18 cellular contexts compared by ENCODE assay signal in genomic region chr5:95110112-95110511, GRCh38.
DNase-seq lines count a peak whose midpoint lies in the region; ATAC-seq and TF ChIP-seq lines count a peak whose summit lies in the region.
"Had no signal": no experiment of that assay in that cellular context is flagged by ENCODE, and none has a peak within 500 bp of the region (broad histone marks: within the 10 kb centered on the region; RNA-seq: fewer than 3 reads in every experiment).

No MANE protein-coding gene starts in this region.

- peak; percentile 70 for ATAC-seq in HG03354 (IDR thresholded peaks at IDR 0.05; ENCODE audit: poor library complexity, severe bottlenecking, unreplicated experiment)
- ATAC-seq: Right ventricle myocardium inferior, T-cell had no signal

- intact Hi-C loops in posterior vena cava (cut with DNase I) (no loop called here), uterus (cut with DNase I; ENCODE audit: low total_unique reads) (no loop called here), left ventricle myocardium inferior (cut with micrococcal nuclease) (no loop called here)

- no peak for TF ChIP-seq CTCF in uterus (IDR thresholded peaks at IDR 0.05)
- TF ChIP-seq CTCF in left ventricle myocardium inferior (IDR thresholded peaks at IDR 0.05; ENCODE audit: borderline replicate concordance) = no peak

- H3K36me3 ChIP-seq in uterus (no peaks in the 10 kb centered on the region), left ventricle myocardium inferior (no peaks in the 10 kb centered on the region)

- no peak overlapping the region for H3K4me3 ChIP-seq in uterus
- no peak overlapping the region for H3K4me3 ChIP-seq in left ventricle myocardium inferior
- H3K4me3 ChIP-seq: SK-N-MC had no signal

- no peak overlapping the region for H3K27ac ChIP-seq in uterus
- no peak overlapping the region for H3K27ac ChIP-seq in left ventricle myocardium inferior (replicated peaks)
- H3K27ac ChIP-seq: 22Rv1, SK-N-MC had no signal

- no peaks in the 10 kb centered on the region for H3K4me1 ChIP-seq in uterus
- no peaks in the 10 kb centered on the region for H3K4me1 ChIP-seq in left ventricle myocardium inferior

- no peak for TF ChIP-seq POLR2A in uterus (IDR thresholded peaks at IDR 0.05)

- no peaks in the 10 kb centered on the region for H3K27me3 ChIP-seq in uterus
- no peaks in the 10 kb centered on the region for H3K27me3 ChIP-seq in left ventricle myocardium inferior (ENCODE audit: low read depth)

- H3K9me3 ChIP-seq in uterus = no peaks in the 10 kb centered on the region
- no peaks in the 10 kb centered on the region for H3K9me3 ChIP-seq in left ventricle myocardium inferior (replicated peaks)

- DNase-seq in DMS53 (lab: John Stamatoyannopoulos, UW) (peak; percentile 32), DMS53 treated with DMSO at 0.1 percent for 48 hours (lab: John Stamatoyannopoulos, UW; ENCODE audit: unreplicated experiment) (no peak), NOMO-1 (lab: John Stamatoyannopoulos, UW; ENCODE audit: unreplicated experiment in 2 of 2) (peak; percentile 29 to 33), posterior vena cava (ENCODE audit: low spot score) (no peak), uterus (no peak), left ventricle myocardium inferior (no peak), NCI-H82 treated with DMSO at 0.1 percent for 48 hours (lab: John Stamatoyannopoulos, UW; ENCODE audit: unreplicated experiment) (no peak)
- DNase-seq: CD8-positive, alpha-beta memory T cell; H7; NCI-H1417; NCI-H2029 treated with DMSO at 0.1 percent for 48 hours; NCI-H524 treated with DMSO at 0.1 percent for 48 hours; T-cell; T1000 had no signal

Comparison
In these comparisons a context has a peak if more than half of its experiments do, and no peak if none do; other contexts are left out.
1. DNase-seq: peak in DMS53 (single experiment) and NOMO-1 (2 of 2); none in DMS53 treated with DMSO at 0.1 percent for 48 hours (single experiment), posterior vena cava (single experiment), uterus (0 of 2), left ventricle myocardium inferior (single experiment) and NCI-H82 treated with DMSO at 0.1 percent for 48 hours (single experiment).